9 cellular contexts compared by ENCODE assay signal in genomic region chr16:591892-592517, GRCh38. TPM values are rescaled to one million over a fixed set of nuclear protein-coding genes. Genes with fewer than 3 reads are reported as not detected.
DNase-seq lines count a peak whose midpoint lies in the region; ATAC-seq and TF ChIP-seq lines count a peak whose summit lies in the region.
"Had no signal": no experiment of that assay in that cellular context is flagged by ENCODE, and none has a peak within 500 bp of the region (broad histone marks: within the 10 kb centered on the region; RNA-seq: fewer than 3 reads in every experiment).

No MANE protein-coding gene starts in this region.

- H3K4me3 ChIP-seq in breast epithelium: peak overlapping the region in 2 of 3 donors; percentile 53 to 69
- H3K4me3 ChIP-seq in upper lobe of right lung: peak overlapping the region; percentile 86

- peaks cover 32% of the 10 kb centered on the region for H3K4me1 Mint-ChIP-seq in activated T-cell treated with anti-CD3 and anti-CD28 coated beads, Interleukin-2, amount 50 U/mL, for 4 hours (ENCODE audit: low read depth)
- H3K4me1 Mint-ChIP-seq in naive thymus-derived CD8-positive, alpha-beta T cell: peaks cover 22 to 58% (median 50%) of the 10 kb centered on the region in 4 donors

- intact Hi-C loops in breast epithelium (cut with DNase I; ENCODE audit: low total_unique reads): no loop called here
- intact Hi-C loops in upper lobe of right lung (cut with DNase I): no loop called here

- H3K9me3 ChIP-seq in breast epithelium: no peaks in the 10 kb centered on the region
- no peaks in the 10 kb centered on the region for H3K9me3 ChIP-seq in upper lobe of right lung

- H3K9me3 Mint-ChIP-seq in activated T-cell treated with anti-CD3 and anti-CD28 coated beads, Interleukin-2, amount 50 U/mL, for 4 hours: no peaks in the 10 kb centered on the region
- H3K9me3 Mint-ChIP-seq in naive thymus-derived CD8-positive, alpha-beta T cell: no peaks in the 10 kb centered on the region

- H3K4me3 Mint-ChIP-seq in activated T-cell treated with anti-CD3 and anti-CD28 coated beads, Interleukin-2, amount 50 U/mL, for 4 hours: peak overlapping the region; percentile 85
- H3K4me3 Mint-ChIP-seq in naive thymus-derived CD8-positive, alpha-beta T cell: peak overlapping the region in 9 of 10 donors; percentile 37 to 98 (median 90)

- H3K36me3 ChIP-seq in breast epithelium: no peaks in the 10 kb centered on the region
- no peaks in the 10 kb centered on the region for H3K36me3 ChIP-seq in upper lobe of right lung

- ATAC-seq in activated T-cell treated with anti-CD3 and anti-CD28 coated beads, Interleukin-2, amount 50 U/mL, for 4 hours: no peak
- no peak for ATAC-seq in naive thymus-derived CD8-positive, alpha-beta T cell
- no peak for ATAC-seq in upper lobe of right lung
- ATAC-seq in HG03342 (IDR thresholded peaks at IDR 0.05; ENCODE audit: unreplicated experiment): no peak
- no peak for ATAC-seq in HG03571 (IDR thresholded peaks at IDR 0.05; ENCODE audit: unreplicated experiment)

- H3K27me3 Mint-ChIP-seq in activated T-cell treated with anti-CD3 and anti-CD28 coated beads, Interleukin-2, amount 50 U/mL, for 4 hours (ENCODE audit: low read depth): no peaks in the 10 kb centered on the region
- no peaks in the 10 kb centered on the region for H3K27me3 Mint-ChIP-seq in naive thymus-derived CD8-positive, alpha-beta T cell

- H3K27ac ChIP-seq in breast epithelium (peak overlapping the region; percentile 81 to 89), upper lobe of right lung (peak overlapping the region; percentile 85)

- TF ChIP-seq POLR2A in breast epithelium (IDR thresholded peaks at IDR 0.05): no peak

- peaks cover 5% of the 10 kb centered on the region for H3K36me3 Mint-ChIP-seq in activated T-cell treated with anti-CD3 and anti-CD28 coated beads, Interleukin-2, amount 50 U/mL, for 4 hours (ENCODE audit: insufficient read depth)
- peaks cover 0 to 9% (median 0%) of the 10 kb centered on the region in 3 donors for H3K36me3 Mint-ChIP-seq in naive thymus-derived CD8-positive, alpha-beta T cell

- H3K4me1 ChIP-seq in breast epithelium (peaks cover 9 to 37% of the 10 kb centered on the region in 2 donors), upper lobe of right lung (peaks cover 53% of the 10 kb centered on the region)

- no peak for TF ChIP-seq CTCF in breast epithelium (IDR thresholded peaks at IDR 0.05)
- TF ChIP-seq CTCF in upper lobe of right lung (IDR thresholded peaks at IDR 0.05): no peak

- H3K27me3 ChIP-seq in breast epithelium (no peaks in the 10 kb centered on the region), upper lobe of right lung (no peaks in the 10 kb centered on the region)

- DNase-seq in activated T-cell treated with anti-CD3 and anti-CD28 coated beads, Interleukin-2, amount 50 U/mL, for 4 hours: no peak
- DNase-seq in activated T-cell treated with anti-CD3 and anti-CD28 coated beads, Interleukin-2, amount 50 U/mL, for 1 hour: no peak
- DNase-seq in breast epithelium (ENCODE audit: low spot score in 2 of 2): no peak
- DNase-seq in naive thymus-derived CD8-positive, alpha-beta T cell: peak in 1 of 10 donors; percentile 50
- no peak for DNase-seq in upper lobe of right lung
- no peak for DNase-seq in NK-92 (lab: John Stamatoyannopoulos, UW; ENCODE audit: unreplicated experiment)
- DNase-seq: stimulated activated CD4-positive, alpha-beta T cell treated with anti-CD3 and anti-CD28 coated beads, Interleukin-4, amount 100 ng/mL, for 4 hours had no signal

- POLR2A ChIA-PET in naive thymus-derived CD8-positive, alpha-beta T cell (lab: Charles Lee): interaction anchor here (2.6 kb wide), 1 partner anchor 44 kb away, joined by 7 read pairs; the partner anchor contains the start of gene METTL26

- peak overlapping the region in 4 of 10 donors; percentile 27 to 78 (median 54) for H3K27ac Mint-ChIP-seq in naive thymus-derived CD8-positive, alpha-beta T cell

RNA-seq across cellular contexts. Expression of gene RAB40C, which starts 2.1 kb away (rescaled TPM):
- 10 to 100 TPM; 13.4 to 15.7 (median 14.6) TPM for total RNA-seq in activated T-cell treated with anti-CD3 and anti-CD28 coated beads, Interleukin-2, amount 50 U/mL, for 4 hours
- total RNA-seq in breast epithelium (10 to 100 TPM; 17.6 to 29.1 (median 20.6) TPM), upper lobe of right lung (47.6 TPM)
- 10 to 100 TPM; 18.6 to 19.9 TPM for total RNA-seq in naive thymus-derived CD8-positive, alpha-beta T cell
- 10 to 100 TPM in 1 of 3 donors, 1 to 10 TPM in 2; 5.8 to 14.6 (median 6.2) TPM for polyA plus RNA-seq in naive thymus-derived CD8-positive, alpha-beta T cell

RNA-seq across cellular contexts. Expression of gene PIGQ, which starts 22.2 kb away (rescaled TPM):
- 10 to 100 TPM; 45.0 to 47.8 (median 46.1) TPM for total RNA-seq in activated T-cell treated with anti-CD3 and anti-CD28 coated beads, Interleukin-2, amount 50 U/mL, for 4 hours
- total RNA-seq in breast epithelium (10 to 100 TPM; 22.2 to 36.1 (median 31.9) TPM), upper lobe of right lung (59.4 TPM)
- 10 to 100 TPM; 55.8 to 59.0 TPM for total RNA-seq in naive thymus-derived CD8-positive, alpha-beta T cell
- polyA plus RNA-seq in naive thymus-derived CD8-positive, alpha-beta T cell: 10 to 100 TPM in 1 of 3 donors, 1 to 10 TPM in 2; 8.8 to 13.4 (median 9.3) TPM

RNA-seq across cellular contexts. Expression of gene NHLRC4, which starts 25.2 kb away (rescaled TPM):
- under 1 TPM; 0.13 to 0.18 (median 0.16) TPM for total RNA-seq in activated T-cell treated with anti-CD3 and anti-CD28 coated beads, Interleukin-2, amount 50 U/mL, for 4 hours
- total RNA-seq in breast epithelium: 1 to 10 TPM in 1 of 3 donors, under 1 TPM in 2; 0.32 to 1.9 (median 0.66) TPM
- 1 to 10 TPM; 4.7 to 5.3 TPM for total RNA-seq in naive thymus-derived CD8-positive, alpha-beta T cell
- polyA plus RNA-seq in naive thymus-derived CD8-positive, alpha-beta T cell: 1 to 10 TPM; 1.5 to 3.3 (median 1.7) TPM
- 0.98 TPM for total RNA-seq in upper lobe of right lung

RNA-seq across cellular contexts. Expression of gene PRR35, which starts 31.8 kb away (rescaled TPM):
- under 1 TPM; 0.08 to 0.11 (median 0.10) TPM for total RNA-seq in activated T-cell treated with anti-CD3 and anti-CD28 coated beads, Interleukin-2, amount 50 U/mL, for 4 hours
- not detected for total RNA-seq in breast epithelium
- total RNA-seq in naive thymus-derived CD8-positive, alpha-beta T cell: not detected
- polyA plus RNA-seq in naive thymus-derived CD8-positive, alpha-beta T cell: not detected
- total RNA-seq in upper lobe of right lung: not detected

RNA-seq across cellular contexts. Expression of gene WFIKKN1, which starts 38.8 kb away (rescaled TPM):
- total RNA-seq in activated T-cell treated with anti-CD3 and anti-CD28 coated beads, Interleukin-2, amount 50 U/mL, for 4 hours: under 1 TPM; 0.40 to 0.71 (median 0.49) TPM
- total RNA-seq in breast epithelium: under 1 TPM in 2 of 3 donors, not detected in 1; 0.66 to 0.73 TPM
- under 1 TPM; 0.47 to 0.57 TPM for total RNA-seq in naive thymus-derived CD8-positive, alpha-beta T cell
- polyA plus RNA-seq in naive thymus-derived CD8-positive, alpha-beta T cell: under 1 TPM in 1 of 3 donors, not detected in 2; 0.07 TPM
- total RNA-seq in upper lobe of right lung: 1.5 TPM
